In the genomic region with DNA sequence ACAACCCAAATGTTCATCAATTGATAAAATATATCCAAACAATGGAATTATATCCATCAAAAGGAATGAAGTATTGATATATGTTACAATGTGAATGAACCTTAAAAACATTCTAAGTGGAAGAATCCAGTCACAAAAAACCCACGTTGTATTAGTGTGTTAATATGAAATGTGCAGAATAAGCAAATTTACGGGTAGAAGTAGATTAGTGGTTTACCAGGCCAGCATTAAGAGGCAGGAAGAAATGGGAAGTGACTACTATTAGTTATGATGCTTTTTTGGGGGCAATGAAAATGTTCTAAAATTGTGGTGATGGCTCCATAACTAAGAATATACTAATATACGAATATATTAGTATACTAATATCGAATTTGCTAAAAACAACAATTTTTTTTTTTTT, we compare ENCODE assay signal across 1 cellular context.
TF ChIP-seq lines count a peak whose summit lies in the region.

No MANE protein-coding gene starts in this region.

TF ChIP-seq in H1, 55 proteins besides CTCF, POLR2A, EP300 and RAD21:
- TF ChIP-seq CHD2 (IDR thresholded peaks at IDR 0.05; ENCODE audit: low read length) (no peak), RNF2 (IDR thresholded peaks at IDR 0.05; ENCODE audit: borderline replicate concordance, low read depth, low read length, missing control alignments, poor library complexity, severe bottlenecking) (no peak), ZNF274 (IDR thresholded peaks at IDR 0.05; ENCODE audit: borderline replicate concordance, extremely low read depth, low read length) (no peak), TBP (IDR thresholded peaks at IDR 0.05; ENCODE audit: low read depth, low read length) (no peak), TAF7 (optimal IDR thresholded peaks at IDR 0.05; ENCODE audit: borderline replicate concordance, low read depth, low read length) (no peak), KDM5A (IDR thresholded peaks at IDR 0.05; ENCODE audit: low read length) (no peak), CEBPB (IDR thresholded peaks at IDR 0.05; ENCODE audit: low read depth, low read length) (no peak), POU5F1 (IDR thresholded peaks at IDR 0.05; ENCODE audit: low read depth, low read length) (no peak), BRCA1 (IDR thresholded peaks at IDR 0.05; ENCODE audit: low read depth, low read length) (no peak), HDAC2 (IDR thresholded peaks at IDR 0.05; ENCODE audit: borderline replicate concordance in 1 of 2, low read depth in 2 of 2, low read length in 2 of 2) (no peak), MAFK (IDR thresholded peaks at IDR 0.05; ENCODE audit: low read depth, low read length) (no peak), SIRT6 (IDR thresholded peaks at IDR 0.05; ENCODE audit: low read length) (no peak), CHD1 (IDR thresholded peaks at IDR 0.05; ENCODE audit: low read depth, low read length) (no peak), BCL11A (IDR thresholded peaks at IDR 0.05; ENCODE audit: low read depth in 2 of 2, low read length in 2 of 2) (no peak), ASH2L (IDR thresholded peaks at IDR 0.05; ENCODE audit: low read length) (no peak), POLR2AphosphoS5 (IDR thresholded peaks at IDR 0.05; ENCODE audit: low read depth, low read length) (no peak), GABPA (IDR thresholded peaks at IDR 0.05; ENCODE audit: borderline replicate concordance, insufficient read depth, low read length) (no peak)
